22 cellular contexts compared by ENCODE assay signal in genomic region chr16:15677447-15677846, GRCh38.
"Had no signal": no experiment of that assay in that cellular context is flagged by ENCODE, and none has a peak within 500 bp of the region (broad histone marks: within the 10 kb centered on the region; RNA-seq: fewer than 3 reads in every experiment).

No MANE protein-coding gene starts in this region.

- ATAC-seq: left ventricle myocardium superior; natural killer cell treated with Interleukin-12 subunit alpha and Interleukin-12 subunit beta and Interleukin-15 and Interleukin-18, amount 100 ng/mL, for 72 hours; right cardiac atrium had no signal

- H3K9me3 ChIP-seq: esophagus squamous epithelium, prostate gland had no signal

- DNase-seq: activated CD4-positive, alpha-beta T cell treated with anti-CD3 and anti-CD28 coated beads for 1 hour; activated CD4-positive, alpha-beta T cell treated with anti-CD3 and anti-CD28 coated beads, Interleukin-2, amount 50 U/mL, for 48 hours; activated CD8-positive, alpha-beta memory T cell treated with anti-CD3 and anti-CD28 coated beads, Interleukin-2, amount 50 U/mL, for 4 hours; activated gamma-delta T cell; activated naive CD8-positive, alpha-beta T cell treated with anti-CD3 and anti-CD28 coated beads for 36 hours; activated T-cell treated with anti-CD3 and anti-CD28 coated beads, Interleukin-2, amount 50 U/mL, for 48 hours; brain microvascular endothelial cell; cerebellar nuclear complex; esophagus squamous epithelium; islet precursor cell; left ventricle myocardium superior; mesendoderm; occipital lobe; right cardiac atrium; small intestine; stimulated activated CD4-positive, alpha-beta T cell treated with anti-CD3 and anti-CD28 coated beads, Interleukin-4, amount 100 ng/mL, for 24 hours; stimulated activated naive CD4-positive, alpha-beta T cell treated with Interleukin-2 at 50 U/mL for 16 hours; T1000 had no signal

- H3K27ac Mint-ChIP-seq: activated naive CD8-positive, alpha-beta T cell treated with anti-CD3 and anti-CD28 coated beads for 36 hours; type B pancreatic cell had no signal

- H3K4me2 ChIP-seq: hepatocyte had no signal

- H3K9me3 Mint-ChIP-seq: activated naive CD8-positive, alpha-beta T cell treated with anti-CD3 and anti-CD28 coated beads for 36 hours; natural killer cell treated with Interleukin-12 subunit alpha and Interleukin-12 subunit beta and Interleukin-15 and Interleukin-18, amount 100 ng/mL, for 72 hours; type B pancreatic cell had no signal

- H3K4me3 Mint-ChIP-seq: activated naive CD8-positive, alpha-beta T cell treated with anti-CD3 and anti-CD28 coated beads for 36 hours; natural killer cell treated with Interleukin-12 subunit alpha and Interleukin-12 subunit beta and Interleukin-15 and Interleukin-18, amount 100 ng/mL, for 72 hours; type B pancreatic cell had no signal

- H3K27me3 ChIP-seq: brain microvascular endothelial cell, esophagus squamous epithelium, hepatocyte had no signal

- H3K4me3 ChIP-seq: esophagus squamous epithelium, hepatocyte, prostate gland had no signal

- H3K27me3 Mint-ChIP-seq: activated naive CD8-positive, alpha-beta T cell treated with anti-CD3 and anti-CD28 coated beads for 36 hours; natural killer cell treated with Interleukin-12 subunit alpha and Interleukin-12 subunit beta and Interleukin-15 and Interleukin-18, amount 100 ng/mL, for 72 hours; type B pancreatic cell had no signal

- H3K27ac ChIP-seq: brain microvascular endothelial cell, hepatocyte, prostate gland had no signal
